10 cellular contexts compared by ENCODE assay signal in the genomic region with DNA sequence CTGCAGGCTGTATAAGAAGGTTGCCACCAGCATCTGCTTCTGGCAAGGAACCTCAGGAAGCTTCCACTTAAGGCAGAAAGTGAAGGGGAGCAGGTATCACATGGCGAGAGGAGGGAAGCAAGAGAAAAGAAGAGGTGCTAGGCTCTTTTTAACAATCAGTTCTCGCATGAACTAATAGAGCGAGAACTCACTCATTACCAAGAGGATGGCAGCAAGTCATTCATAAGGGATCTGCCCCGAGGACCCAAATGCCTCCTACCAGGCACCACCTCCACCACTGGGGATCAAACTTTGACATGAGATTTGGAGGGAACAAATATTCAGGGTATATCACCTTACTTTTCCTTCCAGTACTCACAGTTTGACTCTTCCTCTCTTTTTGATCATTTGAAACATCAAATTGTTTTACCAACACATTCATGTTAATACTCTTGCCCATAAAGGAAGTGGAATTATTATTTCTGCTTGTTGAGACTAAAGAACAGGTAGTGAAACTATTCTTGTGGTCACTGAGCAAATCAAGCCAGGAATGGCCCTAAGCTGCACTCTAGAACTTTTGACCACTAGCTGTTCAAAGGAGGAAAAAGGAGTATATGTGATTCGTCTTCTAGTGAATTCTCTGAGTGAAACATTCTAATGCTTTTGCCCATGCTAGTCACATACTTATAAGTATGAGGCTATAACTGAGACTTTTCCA. TPM values are rescaled to one million over a fixed set of nuclear protein-coding genes. Genes with fewer than 3 reads are reported as not detected.
DNase-seq lines count a peak whose midpoint lies in the region; ATAC-seq and FAIRE-seq lines count a peak whose summit lies in the region.
"Had no signal": no experiment of that assay in that cellular context is flagged by ENCODE, and none has a peak within 500 bp of the region (broad histone marks: within the 10 kb centered on the region; RNA-seq: fewer than 3 reads in every experiment).

No MANE protein-coding gene starts in this region.

- no peak for FAIRE-seq in HTR-8/SVneo (lab: Jason Lieb, UNC)

- intact Hi-C loops in sciatic nerve (cut with DNase I) = no loop called here

- no peak for DNase-seq in sciatic nerve (ENCODE audit: low spot score)
- no peak for DNase-seq in HTR-8/SVneo (ENCODE audit: insufficient read length, low spot score)
- DNase-seq in HCEC 1CT = no peak
- no peak for DNase-seq in NK-92 treated with Interleukin-12 subunit alpha and Interleukin-12 subunit beta, amount 100 ng/mL, for 24 hours (lab: John Stamatoyannopoulos, UW)
- DNase-seq: activated CD8-positive, alpha-beta memory T cell treated with anti-CD3 and anti-CD28 coated beads, Interleukin-2, amount 10 ng/mL, durations not matched to agents 7 days and 5 days; spleen had no signal

- ATAC-seq in GM19023 (IDR thresholded peaks at IDR 0.05; ENCODE audit: unreplicated experiment) (peak; percentile 74), HG02610 (IDR thresholded peaks at IDR 0.05; ENCODE audit: unreplicated experiment) (peak; percentile 86), HG03442 (IDR thresholded peaks at IDR 0.05; ENCODE audit: unreplicated experiment) (peak; percentile 74), sciatic nerve (peak; percentile 38)
- ATAC-seq: activated CD8-positive, alpha-beta memory T cell treated with anti-CD3 and anti-CD28 coated beads, Interleukin-2, amount 10 ng/mL, durations not matched to agents 7 days and 5 days; stimulated activated effector memory CD8-positive, alpha-beta T cell treated with anti-CD3 and anti-CD28 coated beads, Interleukin-12 subunit alpha, Interleukin-12 subunit beta, amount 100 ng/mL, for 72 hours had no signal

RNA-seq across cellular contexts. Expression of gene LACC1, which starts 45.0 kb away (rescaled TPM):
- total RNA-seq in sciatic nerve = 6.4 TPM

RNA-seq across cellular contexts. Expression of gene CCDC122, which starts 45.2 kb away (rescaled TPM):
- total RNA-seq in sciatic nerve = 5.2 TPM
